In the genomic region with DNA sequence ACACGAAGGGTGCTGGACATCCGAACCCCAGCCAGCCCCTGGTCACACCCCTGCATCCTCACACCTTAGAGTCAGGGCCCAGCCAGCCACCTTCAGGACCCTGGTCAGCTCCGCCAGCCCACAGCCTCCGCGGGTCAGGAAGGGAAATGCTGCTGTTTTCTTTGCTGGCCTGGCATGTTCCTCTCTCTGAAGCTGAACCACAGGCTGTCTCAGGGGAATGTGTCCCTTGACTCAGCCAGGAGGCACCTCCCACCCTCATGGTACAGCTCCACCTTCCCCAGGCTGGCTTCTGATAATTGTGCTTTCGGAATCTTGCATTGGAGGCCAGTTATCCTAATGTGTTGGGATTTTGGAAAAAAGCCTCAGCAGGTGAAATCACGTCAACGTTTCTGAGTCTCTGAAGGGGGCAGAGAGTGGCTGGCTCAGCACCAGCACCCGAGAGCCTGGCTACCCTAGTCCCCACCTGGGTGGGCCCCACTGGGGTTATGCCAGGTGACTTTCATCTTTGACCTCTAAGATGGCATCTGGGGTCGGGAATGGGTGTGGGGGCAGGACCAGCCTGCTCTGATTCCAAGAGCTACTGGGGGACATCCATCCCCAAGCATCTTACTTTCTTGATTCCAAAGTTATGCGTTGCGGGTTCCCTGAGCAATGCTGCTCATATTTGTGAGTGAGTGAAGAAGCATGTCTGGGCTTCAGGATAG, we compare ENCODE assay signal across 10 cellular contexts. TPM values are rescaled to one million over a fixed set of nuclear protein-coding genes. Genes with fewer than 3 reads are reported as not detected.
DNase-seq lines count a peak whose midpoint lies in the region; ATAC-seq and TF ChIP-seq lines count a peak whose summit lies in the region.
"Had no signal": no experiment of that assay in that cellular context is flagged by ENCODE, and none has a peak within 500 bp of the region (broad histone marks: within the 10 kb centered on the region; RNA-seq: fewer than 3 reads in every experiment).

No MANE protein-coding gene starts in this region.

- H3K27ac Mint-ChIP-seq in activated T-helper 17 cell treated with anti-CD3 and anti-CD28 coated beads, Interleukin-2, amount 50 U/mL, for 72 hours, result no peak overlapping the region

- no peaks in the 10 kb centered on the region for H3K36me3 Mint-ChIP-seq in activated T-helper 17 cell treated with anti-CD3 and anti-CD28 coated beads, Interleukin-2, amount 50 U/mL, for 72 hours (ENCODE audit: low read depth)

- TF ChIP-seq POLR2A in NB4 (IDR thresholded peaks at IDR 0.05; ENCODE audit: extremely low read depth, insufficient read length), result no peak

- H3K14ac ChIP-seq in trophoblast cell (ENCODE audit: low read length), result no peak overlapping the region

- H3K9me3 Mint-ChIP-seq in activated T-helper 17 cell treated with anti-CD3 and anti-CD28 coated beads, Interleukin-2, amount 50 U/mL, for 72 hours, result no peaks in the 10 kb centered on the region

- H3K36me3 ChIP-seq in GM23248 (ENCODE audit: low read depth) (no peaks in the 10 kb centered on the region), trophoblast cell (ENCODE audit: control insufficient read depth in 1 of 2, insufficient read depth in 2 of 2, low read length in 2 of 2) (no peaks in the 10 kb centered on the region)
- H3K36me3 ChIP-seq: breast epithelium, tibial artery had no signal

- DNase-seq in GM23248, result peak; percentile 59
- DNase-seq in NB4 (ENCODE audit: low read depth), result peak; percentile 85
- peak; percentile 56 for DNase-seq in coronary artery (ENCODE audit: low spot score)
- peak; percentile 10 to 12 for DNase-seq in trophoblast cell
- DNase-seq: T-helper 9 cell had no signal

- no peak overlapping the region for H3K23ac ChIP-seq in trophoblast cell (ENCODE audit: low read length)

- H2BK5ac ChIP-seq in trophoblast cell (ENCODE audit: low read depth, low read length, poor library complexity), result no peak overlapping the region

- H2AK5ac ChIP-seq in trophoblast cell (ENCODE audit: low read length), result no peak overlapping the region

- WGBS in GM23248 (ENCODE audit: low coverage in 1 of 2, low lambda C conversion rate in 2 of 2, missing lambda C conversion rate in 2 of 2), 2 experiments, result 65 to 69% methylated on average over 12 of the region's 12 CpGs
- WGBS in trophoblast cell (ENCODE audit: extremely low coverage, insufficient coverage, insufficient read length), result no CpG with 5 or more reads among the region's 12 CpGs

- H3K4me1 ChIP-seq in GM23248 (ENCODE audit: insufficient read depth) (no peaks in the 10 kb centered on the region), trophoblast cell (ENCODE audit: control insufficient read depth in 1 of 2, insufficient read depth in 2 of 2, low read length in 2 of 2) (peaks cover 0 to 5% of the 10 kb centered on the region in 2 experiments)
- H3K4me1 ChIP-seq: breast epithelium had no signal

- H3K4me2 ChIP-seq in GM23248 (ENCODE audit: unreplicated experiment) (no peak overlapping the region), trophoblast cell (ENCODE audit: low read length) (no peak overlapping the region)

- H3K27me3 ChIP-seq in GM23248 (replicated peaks; ENCODE audit: insufficient read depth) (no peaks in the 10 kb centered on the region), trophoblast cell (ENCODE audit: insufficient read depth, low read length) (peaks cover 21% of the 10 kb centered on the region)

- H3K27ac ChIP-seq in GM23248 (no peak overlapping the region), coronary artery (no peak overlapping the region), trophoblast cell (ENCODE audit: low read depth, low read length) (no peak overlapping the region)
- H3K27ac ChIP-seq: breast epithelium, tibial artery had no signal

- H3K9ac ChIP-seq in GM23248, result no peak overlapping the region
- H3K9ac ChIP-seq in trophoblast cell (ENCODE audit: low read length), result no peak overlapping the region

- H2AFZ ChIP-seq in GM23248 (no peak overlapping the region), trophoblast cell (ENCODE audit: insufficient read depth, low read length, poor library complexity) (no peak overlapping the region)

- peaks cover 27% of the 10 kb centered on the region for H3K27me3 Mint-ChIP-seq in activated T-helper 17 cell treated with anti-CD3 and anti-CD28 coated beads, Interleukin-2, amount 50 U/mL, for 72 hours

- H2BK12ac ChIP-seq in trophoblast cell (ENCODE audit: low read length), result no peak overlapping the region

- TF ChIP-seq CTCF in NB4 (IDR thresholded peaks at IDR 0.05; ENCODE audit: low read depth, low read length), result no peak
- TF ChIP-seq CTCF in coronary artery (IDR thresholded peaks at IDR 0.05), result no peak

- H3K4me3 Mint-ChIP-seq in activated T-helper 17 cell treated with anti-CD3 and anti-CD28 coated beads, Interleukin-2, amount 50 U/mL, for 72 hours, result no peak overlapping the region

- H3K9me3 ChIP-seq in GM23248 (ENCODE audit: low read depth) (no peaks in the 10 kb centered on the region), trophoblast cell (ENCODE audit: insufficient read depth, low read depth, low read length) (peaks cover 3% of the 10 kb centered on the region)
- H3K9me3 ChIP-seq: breast epithelium, tibial artery had no signal

- no peak overlapping the region for H3K4ac ChIP-seq in trophoblast cell (ENCODE audit: low read depth, low read length)

- no peak overlapping the region for H3K4me3 ChIP-seq in GM23248
- H3K4me3 ChIP-seq in NB4 (ENCODE audit: low read depth, low read length), result no peak overlapping the region
- H3K4me3 ChIP-seq in coronary artery, result no peak overlapping the region
- no peak overlapping the region for H3K4me3 ChIP-seq in trophoblast cell (ENCODE audit: low read depth, low read length)
- H3K4me3 ChIP-seq: breast epithelium, tibial artery had no signal

- no peaks in the 10 kb centered on the region for H3K4me1 Mint-ChIP-seq in activated T-helper 17 cell treated with anti-CD3 and anti-CD28 coated beads, Interleukin-2, amount 50 U/mL, for 72 hours

- no peak overlapping the region for H4K12ac ChIP-seq in trophoblast cell (ENCODE audit: low read depth, low read length)

- H3K79me1 ChIP-seq in trophoblast cell (ENCODE audit: low read length), result no peaks in the 10 kb centered on the region

- in situ Hi-C loops in GM23248 (cut with MboI), result no loop called here

- no peak overlapping the region for H2BK120ac ChIP-seq in trophoblast cell (ENCODE audit: insufficient read depth, low read length, poor library complexity)

- H4K8ac ChIP-seq in trophoblast cell (ENCODE audit: low read depth, low read length), result no peak overlapping the region

- H3K9me2 ChIP-seq in GM23248 (ENCODE audit: insufficient read depth), result no peaks in the 10 kb centered on the region

- no peak overlapping the region for H3K18ac ChIP-seq in trophoblast cell (ENCODE audit: low read length)

- H3K79me2 ChIP-seq in GM23248 (ENCODE audit: insufficient read depth) (no peaks in the 10 kb centered on the region), trophoblast cell (ENCODE audit: control insufficient read depth, insufficient read depth, low read length, poor library complexity) (no peaks in the 10 kb centered on the region)

- ATAC-seq in activated T-helper 17 cell treated with anti-CD3 and anti-CD28 coated beads, Interleukin-2, amount 50 U/mL, for 72 hours (replicated peaks), result no peak
- ATAC-seq in GM18907 (IDR thresholded peaks at IDR 0.05; ENCODE audit: unreplicated experiment) (no peak), GM18519 (IDR thresholded peaks at IDR 0.05; ENCODE audit: low FRiP score, unreplicated experiment) (no peak)

- H3F3A ChIP-seq in GM23248 (ENCODE audit: insufficient read depth), result no peaks in the 10 kb centered on the region

- no peaks in the 10 kb centered on the region for H4K20me1 ChIP-seq in GM23248 (ENCODE audit: insufficient read depth)

- H4K91ac ChIP-seq in trophoblast cell (ENCODE audit: low read depth, low read length), result no peak overlapping the region

RNA-seq across cellular contexts. Expression of a gene that starts 9.8 kb away (rescaled TPM):
- 17.0 and 18.6 TPM in 2 replicates for total RNA-seq in GM23248 (2014; rRNA removed; shearing (Covaris generic))
- 31.4 TPM in 2 replicates for polyA plus RNA-seq in GM23248 (2016; fragmentation: Nextera tagmentation; extraction: Ambion mirVana)
- polyA plus RNA-seq in trophoblast cell (2013), result 0.10 TPM in 2 replicates
- under 1 TPM in 1 of 2 donors, not detected in 1; 0.32 TPM for total RNA-seq in activated T-helper 17 cell treated with anti-CD3 and anti-CD28 coated beads, Interleukin-2, amount 50 U/mL, for 72 hours

Comparison
In these comparisons a context has a peak if more than half of its experiments do, and no peak if none do; other contexts are left out.
1. DNase-seq: peak in every context shown above with its lines; median percentile 85 in NB4; 59 in GM23248; 56 in coronary artery; 11 in trophoblast cell.
2. RNA of a gene that starts 9.8 kb away (total RNA-seq): 17.0 to 18.6 TPM in GM23248; 0.32 TPM in activated T-helper 17 cell treated with anti-CD3 and anti-CD28 coated beads, Interleukin-2, amount 50 U/mL, for 72 hours; every median in the first group is over 10 times any median in the second.